In the genomic region with DNA sequence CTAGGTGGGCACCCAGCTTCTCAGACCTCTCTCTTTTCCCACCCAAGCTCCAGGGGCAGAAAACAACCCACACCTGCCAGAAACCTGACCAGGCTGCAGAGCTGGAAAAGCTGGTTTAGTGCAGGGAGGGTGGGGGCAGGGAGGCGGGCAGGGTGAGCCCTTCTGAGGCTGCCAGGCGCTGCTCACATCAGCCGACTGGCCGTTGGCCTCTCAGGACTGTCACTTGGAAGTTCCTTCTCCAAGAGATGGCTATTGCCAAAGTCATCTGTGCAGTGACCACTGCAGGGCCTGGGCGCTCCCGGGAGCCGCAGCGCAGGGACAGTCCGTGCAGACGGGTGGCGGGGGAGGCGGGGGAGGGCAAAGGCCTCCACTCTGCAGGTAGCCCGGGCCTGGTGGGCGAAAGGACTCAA, we compare ENCODE assay signal across 8 cellular contexts.
DNase-seq lines count a peak whose midpoint lies in the region; ATAC-seq lines count a peak whose summit lies in the region.

No MANE protein-coding gene starts in this region.

- peak overlapping the region; percentile 79 for H3K4me3 ChIP-seq in effector memory CD4-positive, alpha-beta T cell (ENCODE audit: insufficient read depth, low read depth, low read length, poor library complexity, severe bottlenecking)
- H3K4me3 ChIP-seq in aorta (ENCODE audit: low read length in 2 of 2): peak overlapping the region; percentile 5 to 8

- H3K9me3 ChIP-seq in effector memory CD4-positive, alpha-beta T cell (ENCODE audit: control insufficient read depth, low read length): no peaks in the 10 kb centered on the region
- H3K9me3 ChIP-seq in aorta (ENCODE audit: control insufficient read depth, low read length): no peaks in the 10 kb centered on the region

- no peaks in the 10 kb centered on the region for H3K36me3 ChIP-seq in effector memory CD4-positive, alpha-beta T cell (ENCODE audit: control insufficient read depth, insufficient read depth, low read length)
- no peaks in the 10 kb centered on the region for H3K36me3 ChIP-seq in aorta (ENCODE audit: control insufficient read depth in 1 of 2, insufficient read depth in 2 of 2, low read length in 1 of 2)

- WGBS in aorta, 2 donors: 2 to 3% methylated on average over 14 of the region's 14 CpGs

- peak overlapping the region; percentile 70 for H3K27ac ChIP-seq in effector memory CD4-positive, alpha-beta T cell (ENCODE audit: insufficient read depth, low read length, poor library complexity, severe bottlenecking)
- H3K27ac ChIP-seq in aorta (ENCODE audit: low read depth in 1 of 2, low read length in 2 of 2): peak overlapping the region in 1 of 2 donors; percentile 71

- ATAC-seq in aorta (ENCODE audit: low FRiP score): peak; percentile 47
- no peak for ATAC-seq in HG03354 (IDR thresholded peaks at IDR 0.05; ENCODE audit: poor library complexity, severe bottlenecking, unreplicated experiment)

- DNase-seq in EH (ENCODE audit: low read depth): peak; percentile 15
- peak; percentile 84 for DNase-seq in NCI-H510A (lab: John Stamatoyannopoulos, UW)
- DNase-seq in effector memory CD4-positive, alpha-beta T cell: no peak
- peak; percentile 26 for DNase-seq in midbrain (lab: John Stamatoyannopoulos, UW)
- peak in 1 of 2 donors; percentile 75 for DNase-seq in aorta
- DNase-seq in NCI-H2171 (lab: John Stamatoyannopoulos, UW): no peak
- no peak for DNase-seq in NK-92 treated with Interleukin-12 subunit alpha and Interleukin-12 subunit beta, amount 100 ng/mL, for 24 hours (lab: John Stamatoyannopoulos, UW)

- no peaks in the 10 kb centered on the region for H3K27me3 ChIP-seq in effector memory CD4-positive, alpha-beta T cell (replicated peaks; ENCODE audit: control insufficient read depth, insufficient read depth, low read length, poor library complexity, severe bottlenecking)
- H3K27me3 ChIP-seq in aorta (ENCODE audit: control insufficient read depth in 1 of 2, insufficient read depth in 2 of 2, low read length in 1 of 2): no peaks in the 10 kb centered on the region

- peaks cover 6% of the 10 kb centered on the region for H3K4me1 ChIP-seq in effector memory CD4-positive, alpha-beta T cell (ENCODE audit: control insufficient read depth, insufficient read depth, low read length, poor library complexity, severe bottlenecking)
- no peaks in the 10 kb centered on the region for H3K4me1 ChIP-seq in aorta (ENCODE audit: control insufficient read depth in 1 of 2, insufficient read depth in 2 of 2, low read length in 2 of 2)

- intact Hi-C loops in aorta (cut with DNase I): no loop called here

Comparison
In these comparisons a context has a peak if more than half of its experiments do, and no peak if none do; other contexts are left out.
1. DNase-seq: peak in EH (single experiment), NCI-H510A (single experiment) and midbrain (single experiment); none in effector memory CD4-positive, alpha-beta T cell (0 of 3), NCI-H2171 (single experiment) and NK-92 treated with Interleukin-12 subunit alpha and Interleukin-12 subunit beta, amount 100 ng/mL, for 24 hours (single experiment).